33 cellular contexts compared by ENCODE assay signal in the genomic region with DNA sequence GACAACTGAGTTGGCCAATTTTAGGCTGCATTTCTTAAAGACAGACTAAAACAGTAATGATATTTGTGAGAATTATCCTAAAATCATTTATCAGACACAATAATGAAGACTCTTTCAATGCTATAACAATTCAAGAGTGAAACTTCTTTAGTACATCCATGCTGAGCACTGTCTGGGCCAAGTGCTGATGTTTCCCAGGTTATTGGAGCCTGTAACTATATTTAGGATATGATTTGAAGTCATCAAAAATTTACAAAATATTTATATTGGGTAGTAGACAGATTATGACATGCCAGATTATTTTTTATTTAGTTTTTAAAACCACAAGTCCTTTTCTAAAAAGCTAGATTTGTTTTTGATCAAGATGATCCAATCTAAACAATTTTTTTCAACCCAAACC. TPM values are rescaled to one million over a fixed set of nuclear protein-coding genes. Genes with fewer than 3 reads are reported as not detected.
"Had no signal": no experiment of that assay in that cellular context is flagged by ENCODE, and none has a peak within 500 bp of the region (broad histone marks: within the 10 kb centered on the region; RNA-seq: fewer than 3 reads in every experiment).

No MANE protein-coding gene starts in this region.

- H3K9me3 ChIP-seq: breast epithelium, esophagus muscularis mucosa, gastroesophageal sphincter, heart right ventricle had no signal

- DNase-seq: activated B cell treated with CpG ODN at 0.5 μM for 24 hours; activated CD4-positive, alpha-beta T cell treated with anti-CD3 and anti-CD28 coated beads for 48 hours; activated CD4-positive, alpha-beta T cell treated with anti-CD3 and anti-CD28 coated beads, Interleukin-2, amount 50 U/mL, for 1 hour; activated CD4-positive, alpha-beta T cell treated with anti-CD3 and anti-CD28 coated beads, Interleukin-2, amount 50 U/mL, for 48 hours; activated CD8-positive, alpha-beta memory T cell treated with anti-CD3 and anti-CD28 coated beads for 24 hours; activated CD8-positive, alpha-beta T cell treated with anti-CD3 and anti-CD28 coated beads for 36 hours; activated effector memory CD4-positive, alpha-beta T cell treated with Interleukin-2 at 50 U/mL for 16 hours; activated gamma-delta T cell treated with Interleukin-2 at 50 U/mL for 16 hours; activated naive CD4-positive, alpha-beta T cell treated with anti-CD3 and anti-CD28 coated beads, Interleukin-2, amount 50 U/mL, for 16 hours; activated naive CD4-positive, alpha-beta T cell treated with Interleukin-2 at 50 U/mL for 16 hours; activated T-cell treated with anti-CD3 and anti-CD28 coated beads, Interleukin-2, amount 50 U/mL, for 4 hours; amniotic stem cell; anterior cingulate cortex; effector memory CD4-positive, alpha-beta T cell; endodermal cell; erythroblast; foreskin keratinocyte; heart right ventricle; SW 1271; T-helper 1 cell; T-helper 17 cell; T1000; WERI-Rb-1 had no signal

- H3K27me3 ChIP-seq: breast epithelium, cardiac muscle cell, esophagus muscularis mucosa, gastroesophageal sphincter, heart right ventricle had no signal

- FAIRE-seq: colon had no signal

- H3K36me3 ChIP-seq: breast epithelium, cardiac muscle cell, esophagus muscularis mucosa, gastroesophageal sphincter, heart right ventricle, WERI-Rb-1 had no signal

- H3K4me3 ChIP-seq: breast epithelium, cardiac muscle cell, esophagus muscularis mucosa, gastroesophageal sphincter, heart right ventricle had no signal

- H3K27ac ChIP-seq: breast epithelium, cardiac muscle cell, esophagus muscularis mucosa, foreskin keratinocyte, gastroesophageal sphincter, heart right ventricle, WERI-Rb-1 had no signal

- ATAC-seq: activated CD4-positive, CD25-positive, alpha-beta regulatory T cell treated with anti-CD3 and anti-CD28 coated beads, Interleukin-2, amount 50 U/mL, for 24 hours; activated CD8-positive, alpha-beta T cell treated with anti-CD3 and anti-CD28 coated beads for 36 hours; activated T-cell treated with anti-CD3 and anti-CD28 coated beads, Interleukin-2, amount 50 U/mL, for 4 hours; activated T-helper 17 cell treated with anti-CD3 and anti-CD28 coated beads, Interleukin-2, amount 50 U/mL, for 72 hours; foreskin keratinocyte; gastroesophageal sphincter; heart right ventricle; T-helper 17 cell had no signal

- H3K4me1 ChIP-seq: breast epithelium, esophagus muscularis mucosa, foreskin keratinocyte, gastroesophageal sphincter, heart right ventricle had no signal

RNA-seq across cellular contexts. Expression of a gene that starts 45.1 kb away (rescaled TPM):
- total RNA-seq: activated B cell treated with CpG ODN at 0.5 μM for 24 hours; activated CD8-positive, alpha-beta T cell treated with anti-CD3 and anti-CD28 coated beads for 36 hours; activated T-cell treated with anti-CD3 and anti-CD28 coated beads, Interleukin-2, amount 50 U/mL, for 4 hours; activated T-helper 17 cell treated with anti-CD3 and anti-CD28 coated beads, Interleukin-2, amount 50 U/mL, for 72 hours; cardiac muscle cell; chondrocyte; dermis microvascular lymphatic vessel endothelial cell; endodermal cell; foreskin keratinocyte; glomerular endothelial cell; T-helper 17 cell had no signal
- polyA plus RNA-seq: cardiac muscle cell, foreskin keratinocyte had no signal
